Comparison of ENCODE assay signal across 8 cellular contexts in the genomic region with DNA sequence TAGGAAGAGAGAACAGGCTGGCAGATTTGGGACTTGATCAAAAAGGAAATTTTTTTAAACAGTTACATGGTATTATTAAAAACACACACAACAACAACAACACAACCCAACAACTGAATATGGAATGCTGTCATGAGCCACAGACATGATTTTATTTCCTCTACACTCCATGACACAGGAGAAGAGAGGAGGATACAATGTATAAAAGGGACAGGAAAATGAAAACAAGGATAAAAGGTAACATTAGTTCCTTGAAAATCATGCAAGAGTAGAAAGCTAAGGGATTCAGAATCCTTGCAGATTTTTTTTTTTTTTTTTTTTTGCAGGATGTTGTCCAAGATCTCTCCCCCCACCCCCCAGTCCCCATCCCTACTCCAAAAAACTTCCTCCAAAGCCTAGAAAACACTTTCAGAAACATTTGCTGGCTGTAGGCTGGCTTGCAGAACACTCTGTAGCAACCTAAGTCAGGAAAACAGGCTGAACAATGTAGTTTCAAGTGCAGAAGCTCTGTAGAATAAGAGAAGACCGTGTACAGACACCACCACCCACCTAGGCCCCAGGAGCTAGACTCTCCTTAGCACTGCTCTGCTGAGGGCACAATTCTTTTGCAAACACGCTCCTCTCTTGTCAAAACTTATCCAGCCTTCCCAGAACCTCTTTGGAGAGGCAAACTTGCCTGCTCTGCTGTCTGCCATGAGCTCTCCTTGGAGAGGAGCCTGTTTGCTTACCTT. TPM values are rescaled to one million over a fixed set of nuclear protein-coding genes. Genes with fewer than 3 reads are reported as not detected.
DNase-seq lines count a peak whose midpoint lies in the region; ATAC-seq, FAIRE-seq and TF ChIP-seq lines count a peak whose summit lies in the region.

No MANE protein-coding gene starts in this region.

- H3K4me3 ChIP-seq in A549 (peak overlapping the region; percentile 1; the same call in 1 of the 3 replicates), HCT116 (replicated peaks in 1 of 2; ENCODE audit: low read depth in 1 of 2, low read length in 2 of 2) (peak overlapping the region; percentile 53 to 60), rectal smooth muscle tissue (ENCODE audit: low read length) (peak overlapping the region; percentile 50)

- TF ChIP-seq EP300 in A549 (IDR thresholded peaks at IDR 0.05): no peak

- H3K27ac ChIP-seq in A549 (peak overlapping the region; percentile 100), HCT116 (ENCODE audit: low read depth, low read length) (peak overlapping the region; percentile 98), rectal smooth muscle tissue (ENCODE audit: low read depth, low read length) (peak overlapping the region; percentile 96)

- no peak overlapping the region for H2AFZ ChIP-seq in HCT116 (ENCODE audit: low read depth, low read length, poor library complexity, severe bottlenecking)

- intact Hi-C loops in HCT116 (cut with micrococcal nuclease): no loop called here

- TF ChIP-seq CTCF in A549 (IDR thresholded peaks at IDR 0.05): no peak
- no peak for TF ChIP-seq CTCF in HCT116 (IDR thresholded peaks at IDR 0.05 in 2 of 3, conservative IDR thresholded peaks at IDR 0.05 in 1 of 3; ENCODE audit: borderline replicate concordance in 1 of 3, insufficient read depth in 1 of 3, low read depth in 2 of 3, low read length in 2 of 3)

- H3K9me2 ChIP-seq in HCT116 (ENCODE audit: insufficient read depth): no peaks in the 10 kb centered on the region

- H3K27me3 Mint-ChIP-seq in activated CD4-positive, alpha-beta T cell treated with anti-CD3 and anti-CD28 coated beads, Interleukin-2, amount 10 ng/mL, durations not matched to agents 7 days and 5 days: no peaks in the 10 kb centered on the region

- no peak for FAIRE-seq in A549 (lab: Jason Lieb, UNC)

- POLR2A ChIA-PET in A549 (lab: Yijun Ruan, JAX): interaction anchor here (0.6 to 6.4 kb wide), 8 partner anchors 16 to 82 kb away, joined by 4 to 83 read pairs (median 8); no protein-coding TSS in a partner anchor
- POLR2A ChIA-PET in HCT116 (lab: Charles Lee): interaction anchor here (0.6 to 6.1 kb wide), 7 partner anchors 7 to 1329 kb away, joined by 4 to 65 read pairs (median 7); no protein-coding TSS in a partner anchor
- POLR2A ChIA-PET in activated CD4-positive, alpha-beta T cell treated with anti-CD3 and anti-CD28 coated beads, Interleukin-2, amount 10 ng/mL, durations not matched to agents 7 days and 5 days (lab: Charles Lee): interaction anchor here (0.6 kb wide), 2 partner anchors 11 to 25 kb away, joined by 3 read pairs; no protein-coding TSS in a partner anchor

- H3K4me3 Mint-ChIP-seq in activated CD4-positive, alpha-beta T cell treated with anti-CD3 and anti-CD28 coated beads, Interleukin-2, amount 10 ng/mL, durations not matched to agents 7 days and 5 days: peak overlapping the region; percentile 92

- H4K20me1 ChIP-seq in HCT116 (ENCODE audit: insufficient read depth): no peaks in the 10 kb centered on the region

- H3K4me1 Mint-ChIP-seq in activated CD4-positive, alpha-beta T cell treated with anti-CD3 and anti-CD28 coated beads, Interleukin-2, amount 10 ng/mL, durations not matched to agents 7 days and 5 days: peaks cover 60% of the 10 kb centered on the region

- H3K9me3 ChIP-seq in A549 (no peaks in the 10 kb centered on the region), HCT116 (ENCODE audit: control insufficient read depth in 1 of 2, insufficient read depth in 1 of 2, low read depth in 1 of 2, low read length in 2 of 2) (no peaks in the 10 kb centered on the region)

- RAD21 ChIA-PET in HCT116 (lab: Charles Lee; ENCODE audit: low non-redundant PET in 1 of 2, low total read pairs in 2 of 2, uncharacterized antibody in 2 of 2, unreplicated experiment in 2 of 2): interaction anchor here in 1 of 2 experiments (0.7 to 1.4 kb wide), 2 partner anchors 36 to 38 kb away, joined by 3 read pairs; no protein-coding TSS in a partner anchor

- DNase-seq in A549 (ENCODE audit: low read depth in 1 of 2, low spot score in 1 of 2): no peak
- no peak for DNase-seq in HCT116 (ENCODE audit: low read depth, low spot score)
- peak; percentile 21 for DNase-seq in activated CD4-positive, alpha-beta T cell treated with anti-CD3 and anti-CD28 coated beads, Interleukin-2, amount 10 ng/mL, durations not matched to agents 7 days and 5 days
- peak; percentile 43 for DNase-seq in fibroblast of gingiva (ENCODE audit: low read depth)
- DNase-seq in H4 (ENCODE audit: low spot score): no peak
- DNase-seq in activated gamma-delta T cell treated with Interleukin-2 at 50 U/mL for 16 hours: no peak

- no peak for ATAC-seq in A549
- ATAC-seq in HCT116: no peak
- ATAC-seq in HG03469 (IDR thresholded peaks at IDR 0.05; ENCODE audit: unreplicated experiment): no peak

- no peak for TF ChIP-seq RAD21 in A549 (conservative IDR thresholded peaks at IDR 0.05 in 1 of 2, IDR thresholded peaks at IDR 0.05 in 1 of 2)
- TF ChIP-seq RAD21 in HCT116 (IDR thresholded peaks at IDR 0.05; ENCODE audit: low read depth): no peak

- H3K9ac ChIP-seq in HCT116 (ENCODE audit: low read length) (peak overlapping the region; percentile 84), rectal smooth muscle tissue (ENCODE audit: low read length) (peak overlapping the region; percentile 8)

- H3K79me2 ChIP-seq in HCT116 (ENCODE audit: insufficient read depth, low read length): peaks cover 56% of the 10 kb centered on the region

- no peak for TF ChIP-seq POLR2A in A549 (IDR thresholded peaks at IDR 0.05; ENCODE audit: low read length)
- no peak for TF ChIP-seq POLR2A in HCT116 (IDR thresholded peaks at IDR 0.05; ENCODE audit: borderline replicate concordance, extremely low read depth, insufficient read depth, insufficient read length)

- H3K36me3 Mint-ChIP-seq in activated CD4-positive, alpha-beta T cell treated with anti-CD3 and anti-CD28 coated beads, Interleukin-2, amount 10 ng/mL, durations not matched to agents 7 days and 5 days (ENCODE audit: low read depth): peaks cover 29% of the 10 kb centered on the region

- CTCF ChIA-PET in A549 (lab: Yijun Ruan, JAX) (interaction anchor here (0.7 to 14.5 kb wide), 7 partner anchors 8 to 82 kb away, joined by 3 to 137 read pairs (median 3); no protein-coding TSS in a partner anchor), HCT116 (lab: Charles Lee) (interaction anchor here (1.4 to 3.1 kb wide), 2 partner anchors 28 to 265 kb away, joined by 5 to 13 read pairs; no protein-coding TSS in a partner anchor)
- CTCF ChIA-PET in activated CD4-positive, alpha-beta T cell treated with anti-CD3 and anti-CD28 coated beads, Interleukin-2, amount 10 ng/mL, durations not matched to agents 7 days and 5 days (lab: Charles Lee): interaction anchor here (0.9 to 9.0 kb wide), 8 partner anchors 12 to 150 kb away, joined by 3 to 81 read pairs (median 5); no protein-coding TSS in a partner anchor

- H3K9me3 Mint-ChIP-seq in activated CD4-positive, alpha-beta T cell treated with anti-CD3 and anti-CD28 coated beads, Interleukin-2, amount 10 ng/mL, durations not matched to agents 7 days and 5 days: no peaks in the 10 kb centered on the region

- H3K27ac Mint-ChIP-seq in activated CD4-positive, alpha-beta T cell treated with anti-CD3 and anti-CD28 coated beads, Interleukin-2, amount 10 ng/mL, durations not matched to agents 7 days and 5 days: peak overlapping the region; percentile 99

- BruUV-seq in HCT116 (replicated peaks; lab: Mats Ljungman, UMichigan): no TSS peak

- H3K27me3 ChIP-seq in HCT116 (ENCODE audit: insufficient read depth, low read length) (no peaks in the 10 kb centered on the region), rectal smooth muscle tissue (ENCODE audit: control insufficient read depth, insufficient read depth, low read length) (no peaks in the 10 kb centered on the region)

- peaks cover 98% of the 10 kb centered on the region for H3K4me1 ChIP-seq in A549
- peaks cover 62 to 71% of the 10 kb centered on the region in 2 experiments for H3K4me1 ChIP-seq in HCT116 (ENCODE audit: control insufficient read depth in 1 of 2, insufficient read depth in 2 of 2, low read length in 2 of 2)
- H3K4me1 ChIP-seq in rectal smooth muscle tissue (ENCODE audit: control insufficient read depth, insufficient read depth, low read length): peaks cover 95% of the 10 kb centered on the region

- H3K36me3 ChIP-seq in HCT116 (ENCODE audit: control insufficient read depth in 1 of 2, insufficient read depth in 2 of 2, low read length in 2 of 2) (no peaks in the 10 kb centered on the region; a peak in 1 of 4 replicates), rectal smooth muscle tissue (ENCODE audit: control insufficient read depth, insufficient read depth, low read length) (no peaks in the 10 kb centered on the region)

- 22% methylated on average over 2 of the region's 2 CpGs for WGBS in A549 (ENCODE audit: missing lambda C conversion rate)

- H3K4me2 ChIP-seq in A549 (peak overlapping the region; percentile 68), HCT116 (ENCODE audit: low read length) (peak overlapping the region; percentile 89)

TF ChIP-seq in A549, 52 proteins besides CTCF, POLR2A, EP300 and RAD21 (continues in another document):
- TF ChIP-seq RCOR1 (IDR thresholded peaks at IDR 0.05; ENCODE audit: low read depth, low read length): no peak
- TF ChIP-seq ZSCAN20 (CRISPR knock-in tag; IDR thresholded peaks at IDR 0.05): peak; percentile 25; the same call in 1 of the 2 replicates
- no peak for TF ChIP-seq FOXS1 (CRISPR knock-in tag; IDR thresholded peaks at IDR 0.05)

TF ChIP-seq in HCT116, 20 proteins besides CTCF, POLR2A, EP300 and RAD21:
- TF ChIP-seq CBX3 (IDR thresholded peaks at IDR 0.05; ENCODE audit: low read depth): no peak
- peak; percentile 11; the same call in 1 of the 2 replicates for TF ChIP-seq ZFX (IDR thresholded peaks at IDR 0.05)

RNA-seq across cellular contexts. Expression of a gene that starts 0.8 kb away (rescaled TPM):
- polyA plus RNA-seq in A549 (2011; rRNA removed) (23.6 and 24.9 TPM in 2 replicates), A549 (2017; fragmentation: RNase III; extraction: RNeasy Plus Mini Kit Qiagen cat#74134 plus additional on column Dnase treatment) (10.2 to 11.2 TPM (median 10.4 TPM) in 3 replicates)
- polyA plus RNA-seq in A549 (2012; cell fraction: cytosol; rRNA removed): 10.9 TPM in 2 replicates
- polyA plus RNA-seq in A549 (2012; cell fraction: nucleus; rRNA removed): 19.5 and 21.4 TPM in 2 replicates
- 22.2 and 24.4 TPM in 2 replicates for polyA minus RNA-seq in A549 (2011; rRNA and poly(A)+ RNA removed)
- total RNA-seq in HCT116 (2021; ENCODE audit: unreplicated experiment): 29.0 TPM
- polyA plus RNA-seq in HCT116 (2012): 16.1 and 18.2 TPM in 2 replicates
- total RNA-seq in activated CD4-positive, alpha-beta T cell treated with anti-CD3 and anti-CD28 coated beads, Interleukin-2, amount 10 ng/mL, durations not matched to agents 7 days and 5 days: 10 to 100 TPM; 44.6 to 55.6 TPM
- total RNA-seq in H4 (2014; rRNA removed; shearing (Covaris generic)): 9.0 and 11.7 TPM in 2 replicates

Comparison
In these comparisons a context has a peak if more than half of its experiments do, and no peak if none do; other contexts are left out.
1. DNase-seq: peak in activated CD4-positive, alpha-beta T cell treated with anti-CD3 and anti-CD28 coated beads, Interleukin-2, amount 10 ng/mL, durations not matched to agents 7 days and 5 days (single experiment) and fibroblast of gingiva (single experiment); none in A549 (0 of 2), HCT116 (single experiment), H4 (single experiment) and activated gamma-delta T cell treated with Interleukin-2 at 50 U/mL for 16 hours (single experiment).
2. H3K4me3 ChIP-seq: peak in every context shown above with its lines; median percentile 56 in HCT116; 50 in rectal smooth muscle tissue; 1 in A549.
3. Peak in every context shown above with its lines, with median percentiles within 50 percentile points of each other: H3K27ac ChIP-seq.